ENCODE assay signal across 8 cellular contexts in genomic region chr12:92593734-92594402, GRCh38.
DNase-seq lines count a peak whose midpoint lies in the region; ATAC-seq and TF ChIP-seq lines count a peak whose summit lies in the region.

No MANE protein-coding gene starts in this region.

- peak; percentile 100 for ATAC-seq in HG02642 (IDR thresholded peaks at IDR 0.05; ENCODE audit: poor library complexity, unreplicated experiment)

- DNase-seq in GM12864 (ENCODE audit: low read depth) (peak; percentile 88), fibroblast of pulmonary artery (ENCODE audit: low read depth) (peak; percentile 91), NCI-H2081 treated with DMSO at 0.1 percent for 48 hours (lab: John Stamatoyannopoulos, UW) (no peak), NCI-H1694 treated with DMSO at 0.1 percent for 48 hours (lab: John Stamatoyannopoulos, UW) (no peak)
- peak; percentile 60 for DNase-seq in NK-92 treated with Interleukin-12 subunit alpha and Interleukin-12 subunit beta, amount 100 ng/mL, for 24 hours (lab: John Stamatoyannopoulos, UW)
- peak; percentile 76 for DNase-seq in activated CD8-positive, alpha-beta memory T cell treated with anti-CD3 and anti-CD28 coated beads, Interleukin-2, amount 50 U/mL, for 48 hours

- peak overlapping the region in 17 of 21 experiments; percentile 24 to 91 (median 67) for H3K27ac ChIP-seq in skin epidermis

- no peak overlapping the region for H3K4me3 ChIP-seq in GM12864 (ENCODE audit: low read depth, low read length)
- no peak overlapping the region for H3K4me3 ChIP-seq in fibroblast of pulmonary artery (replicated peaks; ENCODE audit: low read depth, low read length)
- H3K4me3 ChIP-seq in skin epidermis: no peak overlapping the region

- TF ChIP-seq CTCF in GM12864 (IDR thresholded peaks at IDR 0.05; ENCODE audit: low read depth, low read length, missing control alignments): no peak
- TF ChIP-seq CTCF in fibroblast of pulmonary artery (IDR thresholded peaks at IDR 0.05; ENCODE audit: low read length, missing control alignments): no peak

Comparison
In these comparisons a context has a peak if more than half of its experiments do, and no peak if none do; other contexts are left out.
1. DNase-seq: peak in GM12864 (single experiment), NK-92 treated with Interleukin-12 subunit alpha and Interleukin-12 subunit beta, amount 100 ng/mL, for 24 hours (single experiment), activated CD8-positive, alpha-beta memory T cell treated with anti-CD3 and anti-CD28 coated beads, Interleukin-2, amount 50 U/mL, for 48 hours (single experiment) and fibroblast of pulmonary artery (single experiment); none in NCI-H2081 treated with DMSO at 0.1 percent for 48 hours (single experiment) and NCI-H1694 treated with DMSO at 0.1 percent for 48 hours (single experiment).